In genomic region chr2:46644690-46645385, GRCh38 we compare ENCODE assay signal across 15 cellular contexts. TPM values are rescaled to one million over a fixed set of nuclear protein-coding genes. Genes with fewer than 3 reads are reported as not detected.
DNase-seq lines count a peak whose midpoint lies in the region; ATAC-seq, FAIRE-seq and TF ChIP-seq lines count a peak whose summit lies in the region.
"Had no signal": no experiment of that assay in that cellular context is flagged by ENCODE, and none has a peak within 500 bp of the region (broad histone marks: within the 10 kb centered on the region; RNA-seq: fewer than 3 reads in every experiment).

No MANE protein-coding gene starts in this region.

- peak overlapping the region; percentile 100; the same call in 1 of the 2 replicates for H2BK120ac ChIP-seq in IMR-90 (ENCODE audit: low read depth, low read length)

- dilution Hi-C loops in IMR-90 (cut with HindIII; ENCODE audit: low sequenced_read_pairs, unreplicated experiment) = no loop called here
- dilution Hi-C loops in keratinocyte (cut with MboI; ENCODE audit: extremely low pct_ligation_motif_present, low sequenced_read_pairs) = no loop called here

- H2BK20ac ChIP-seq in IMR-90 (ENCODE audit: low read depth, low read length) = peak overlapping the region; percentile 100; the same call in 1 of the 2 replicates

- peak overlapping the region; percentile 64 to 100; a peak in 2 of 4 replicates for H4K8ac ChIP-seq in IMR-90 (ENCODE audit: low read depth in 2 of 2, low read length in 2 of 2)

- no peak overlapping the region for H3K23ac ChIP-seq in IMR-90 (ENCODE audit: low read depth, low read length)

- peak overlapping the region; percentile 56 for H3K27ac ChIP-seq in 22Rv1
- H3K27ac ChIP-seq in IMR-90 (ENCODE audit: insufficient read depth, low read length) = peak overlapping the region; percentile 49; the same call in 1 of the 2 replicates
- no peak overlapping the region for H3K27ac ChIP-seq in keratinocyte (ENCODE audit: control insufficient read depth, insufficient read depth, low read length)

- H3K36me3 ChIP-seq in IMR-90 (ENCODE audit: control insufficient read depth, insufficient read depth, low read length) (peaks cover 2% of the 10 kb centered on the region; the same call in 1 of the 2 replicates), adipocyte (ENCODE audit: control insufficient read depth, insufficient read depth, low read length, severe bottlenecking) (peaks cover 6% of the 10 kb centered on the region), keratinocyte (ENCODE audit: control insufficient read depth in 2 of 2, extremely low read depth in 1 of 2, insufficient read depth in 2 of 2, low read length in 2 of 2) (no peaks in the 10 kb centered on the region)

- H3K79me1 ChIP-seq in IMR-90 (ENCODE audit: low read depth in 1 of 2, low read length in 2 of 2) = peaks cover 0 to 8% of the 10 kb centered on the region in 2 experiments; a peak in 2 of 4 replicates

- in situ Hi-C loops in IMR-90 (cut with MboI; ENCODE audit: low sequenced_read_pairs) = no loop called here

- ATAC-seq in IMR-90 (ENCODE audit: low read depth) (peak; percentile 46), HG03439 (IDR thresholded peaks at IDR 0.05; ENCODE audit: unreplicated experiment) (no peak), GM18519 (IDR thresholded peaks at IDR 0.05; ENCODE audit: low FRiP score, unreplicated experiment) (no peak), HG03196 (IDR thresholded peaks at IDR 0.05; ENCODE audit: unreplicated experiment) (no peak)

- H3K9ac ChIP-seq in IMR-90 (ENCODE audit: low read depth, low read length) (no peak overlapping the region), adipocyte (ENCODE audit: low read length) (peak overlapping the region; percentile 73), keratinocyte (ENCODE audit: control insufficient read depth, extremely low read depth, insufficient read depth, low read length) (no peak overlapping the region)

- no TSS peak for BruUV-seq in IMR-90 (replicated peaks; lab: Mats Ljungman, UMichigan)

- no peak overlapping the region for H4K91ac ChIP-seq in IMR-90 (ENCODE audit: insufficient read depth, low read depth, low read length)

- H3K9me3 ChIP-seq in IMR-90 (ENCODE audit: control insufficient read depth, insufficient read depth, low read length) (peaks cover 3% of the 10 kb centered on the region), adipocyte (ENCODE audit: control insufficient read depth, low read length) (peaks cover 7% of the 10 kb centered on the region), keratinocyte (ENCODE audit: control insufficient read depth, low read depth, low read length) (peaks cover 12% of the 10 kb centered on the region)
- H3K9me3 ChIP-seq: gastroesophageal sphincter had no signal

- peak overlapping the region; percentile 47; the same call in 1 of the 2 replicates for H4K5ac ChIP-seq in IMR-90 (ENCODE audit: low read depth, low read length)

- intact Hi-C loops in IMR-90 (cut with micrococcal nuclease) = loop anchor here (5.0 kb wide), 1 partner anchor 677 kb away; no protein-coding TSS in a partner anchor

- H3K14ac ChIP-seq in IMR-90 (replicated peaks; ENCODE audit: low read depth, low read length) = no peak overlapping the region

- H3K27me3 ChIP-seq in IMR-90 (ENCODE audit: control insufficient read depth, insufficient read depth, low read length) (no peaks in the 10 kb centered on the region), adipocyte (replicated peaks; ENCODE audit: control insufficient read depth, insufficient read depth, low read length) (no peaks in the 10 kb centered on the region), keratinocyte (ENCODE audit: control insufficient read depth, extremely low read depth, insufficient read depth, low read length) (peaks cover 23% of the 10 kb centered on the region)
- H3K27me3 ChIP-seq: gastroesophageal sphincter had no signal

- H3K79me2 ChIP-seq in keratinocyte (ENCODE audit: control insufficient read depth, insufficient read depth, low read length) = no peaks in the 10 kb centered on the region

- H3K9me1 ChIP-seq in IMR-90 (ENCODE audit: insufficient read depth, low read length) (peaks cover 13% of the 10 kb centered on the region), keratinocyte (ENCODE audit: control insufficient read depth, extremely low read depth, insufficient read depth, low read length) (no peaks in the 10 kb centered on the region)

- H3K4me2 ChIP-seq in IMR-90 (ENCODE audit: low read depth, low read length) (peak overlapping the region; percentile 4; the same call in 1 of the 2 replicates), keratinocyte (ENCODE audit: control insufficient read depth, extremely low read depth, insufficient read depth, low read depth, low read length) (peak overlapping the region; percentile 63)

- peaks cover 27% of the 10 kb centered on the region for H3K4me1 ChIP-seq in IMR-90 (ENCODE audit: control insufficient read depth, insufficient read depth, low read length)
- peaks cover 36% of the 10 kb centered on the region for H3K4me1 ChIP-seq in adipocyte (ENCODE audit: control insufficient read depth, insufficient read depth, low read length)
- peaks cover 31% of the 10 kb centered on the region for H3K4me1 ChIP-seq in keratinocyte (ENCODE audit: control insufficient read depth, extremely low read depth, insufficient read depth, low read length)

- peak; percentile 79 for DNase-seq in IMR-90
- peak; percentile 61 for DNase-seq in adipocyte (ENCODE audit: low read depth)
- no peak for DNase-seq in keratinocyte (ENCODE audit: low read depth, low spot score)
- DNase-seq in OCI-M1 (lab: John Stamatoyannopoulos, UW) = no peak
- DNase-seq: activated B cell treated with CpG ODN at 0.5 μM for 24 hours; AML-193; central memory CD4-positive, alpha-beta T cell; NCI-H2227 treated with DMSO at 0.1 percent for 48 hours; stimulated activated CD4-positive, alpha-beta T cell treated with anti-CD3 and anti-CD28 coated beads, Interleukin-4, amount 100 ng/mL, for 24 hours had no signal

- H2AK5ac ChIP-seq in IMR-90 (ENCODE audit: low read depth, low read length) = no peak overlapping the region

- no peak overlapping the region for H2BK15ac ChIP-seq in IMR-90 (ENCODE audit: low read depth, low read length)

- POLR2A ChIA-PET in IMR-90 (lab: Charles Lee; ENCODE audit: unreplicated experiment) = interaction anchor here (0.7 kb wide), 1 partner anchor 1354 kb away, joined by 3 read pairs; no protein-coding TSS in a partner anchor

- WGBS in IMR-90 (ENCODE audit: extremely low coverage in 2 of 2, insufficient read length in 1 of 2), 2 experiments = no CpG with 5 or more reads among the region's 5 CpGs

- peak overlapping the region; percentile 98 for H2BK5ac ChIP-seq in IMR-90 (ENCODE audit: low read depth, low read length, poor library complexity, severe bottlenecking)

- TF ChIP-seq CTCF in 22Rv1 (IDR thresholded peaks at IDR 0.05) = no peak
- TF ChIP-seq CTCF in IMR-90 (conservative IDR thresholded peaks at IDR 0.05; ENCODE audit: low read depth, low read length) = no peak
- TF ChIP-seq CTCF in keratinocyte (optimal IDR thresholded peaks at IDR 0.05 in 1 of 3, IDR thresholded peaks at IDR 0.05 in 1 of 3, conservative IDR thresholded peaks at IDR 0.05 in 1 of 3; ENCODE audit: extremely low read depth in 1 of 3, insufficient read depth in 2 of 3, low read length in 3 of 3) = no peak

- H2AK9ac ChIP-seq in IMR-90 (replicated peaks; ENCODE audit: low read depth, low read length, poor library complexity) = no peak overlapping the region

- TF ChIP-seq RAD21 in IMR-90 (IDR thresholded peaks at IDR 0.05; ENCODE audit: low read length) = no peak

- peak overlapping the region; percentile 100; the same call in 1 of the 2 replicates for H3K4ac ChIP-seq in IMR-90 (ENCODE audit: low read depth, low read length)

- CTCF ChIA-PET in IMR-90 (lab: Yijun Ruan, JAX) = interaction anchor here (1.0 to 1.1 kb wide), 2 partner anchors 12 to 240 kb away, joined by 3 read pairs; no protein-coding TSS in a partner anchor

- H3K18ac ChIP-seq in IMR-90 (ENCODE audit: low read depth, low read length) = peak overlapping the region; percentile 90; the same call in 1 of the 2 replicates

- peak overlapping the region; percentile 92; the same call in 1 of the 2 replicates for H3K56ac ChIP-seq in IMR-90 (ENCODE audit: extremely low read depth, insufficient read depth, low read length)

- TF ChIP-seq POLR2A in IMR-90 (IDR thresholded peaks at IDR 0.05; ENCODE audit: low read depth, low read length) = no peak

- no peak for FAIRE-seq in keratinocyte (lab: Jason Lieb, UNC)
- FAIRE-seq: G401.6 had no signal

- H2AFZ ChIP-seq in IMR-90 (replicated peaks; ENCODE audit: low read length, poor library complexity) (no peak overlapping the region), keratinocyte (ENCODE audit: control insufficient read depth, low read length) (no peak overlapping the region)

- H3K4me3 ChIP-seq in IMR-90 (ENCODE audit: insufficient read depth, low read depth, low read length) (no peak overlapping the region), adipocyte (ENCODE audit: low read length) (no peak overlapping the region), keratinocyte (ENCODE audit: control insufficient read depth in 2 of 3, extremely low read depth in 1 of 3, insufficient read depth in 2 of 3, low read depth in 1 of 3, low read length in 3 of 3) (no peak overlapping the region)
- H3K4me3 ChIP-seq: gastroesophageal sphincter had no signal

- H4K20me1 ChIP-seq in IMR-90 (ENCODE audit: insufficient read depth, low read length) = no peaks in the 10 kb centered on the region
- H4K20me1 ChIP-seq in keratinocyte (ENCODE audit: control insufficient read depth, extremely low read depth, insufficient read depth, low read length) = no peaks in the 10 kb centered on the region

RNA-seq across cellular contexts. Expression of gene CRIPT, which starts 27.8 kb away (rescaled TPM):
- total RNA-seq in IMR-90 (2012; rRNA removed) = 4.5 and 18.3 TPM in 2 replicates
- polyA plus RNA-seq in IMR-90 (2012; rRNA removed) (5.1 and 6.3 TPM in 2 replicates), keratinocyte (3.9 to 7.6 TPM (median 4.6 TPM) in 3 replicates)
- polyA plus RNA-seq in IMR-90 (2012; cell fraction: cytosol; rRNA removed) = 0.53 and 0.99 TPM in 2 replicates
- 0.17 and 2.4 TPM in 2 replicates for polyA plus RNA-seq in IMR-90 (2012; cell fraction: nucleus; rRNA removed; ENCODE audit: low replicate concordance)
- polyA plus RNA-seq in keratinocyte (2011; ENCODE audit: low read depth) = 4.5 TPM
- 4.2 and 8.2 TPM in 2 replicates for polyA plus RNA-seq in keratinocyte (2011; cell fraction: cytosol; rRNA removed)
- polyA plus RNA-seq in keratinocyte (2011; cell fraction: nucleus; rRNA removed) = 1.6 and 3.5 TPM in 2 replicates
- polyA plus RNA-seq in keratinocyte (2012; ENCODE audit: low replicate concordance) = 5.4 and 12.2 TPM in 2 replicates
- 1.2 to 5.4 TPM (median 2.5 TPM) in 3 replicates for polyA minus RNA-seq in keratinocyte
- 4.6 TPM for polyA minus RNA-seq in keratinocyte (2011; cell fraction: cytosol; rRNA and poly(A)+ RNA removed)
- 1.1 and 3.4 TPM in 2 replicates for polyA minus RNA-seq in keratinocyte (2011; cell fraction: nucleus; rRNA and poly(A)+ RNA removed)

RNA-seq across cellular contexts. Expression of gene PIGF, which starts 28.0 kb away (rescaled TPM):
- total RNA-seq in IMR-90 (2012; rRNA removed) = 21.3 and 36.1 TPM in 2 replicates
- 19.0 and 22.7 TPM in 2 replicates for polyA plus RNA-seq in IMR-90 (2012; rRNA removed)
- polyA plus RNA-seq in IMR-90 (2012; cell fraction: cytosol; rRNA removed) = 4.8 and 11.2 TPM in 2 replicates
- 3.0 and 25.7 TPM in 2 replicates for polyA plus RNA-seq in IMR-90 (2012; cell fraction: nucleus; rRNA removed; ENCODE audit: low replicate concordance)
- 25.7 to 56.3 TPM (median 52.7 TPM) in 3 replicates for polyA plus RNA-seq in keratinocyte
- 11.8 TPM for polyA plus RNA-seq in keratinocyte (2011; ENCODE audit: low read depth)
- polyA plus RNA-seq in keratinocyte (2011; cell fraction: cytosol; rRNA removed) = 20.8 and 37.8 TPM in 2 replicates
- polyA plus RNA-seq in keratinocyte (2011; cell fraction: nucleus; rRNA removed) = 32.3 and 43.7 TPM in 2 replicates
- 22.4 and 26.8 TPM in 2 replicates for polyA plus RNA-seq in keratinocyte (2012; ENCODE audit: low replicate concordance)
- 8.7 to 29.4 TPM (median 19.3 TPM) in 3 replicates for polyA minus RNA-seq in keratinocyte
- polyA minus RNA-seq in keratinocyte (2011; cell fraction: cytosol; rRNA and poly(A)+ RNA removed) = 10.9 TPM
- 15.4 and 28.5 TPM in 2 replicates for polyA minus RNA-seq in keratinocyte (2011; cell fraction: nucleus; rRNA and poly(A)+ RNA removed)

RNA-seq across cellular contexts. Expression of gene SOCS5, which starts 54.3 kb away (rescaled TPM):
- total RNA-seq in IMR-90 (2012; rRNA removed) = 169 and 222 TPM in 2 replicates
- polyA plus RNA-seq in IMR-90 (2012; rRNA removed) (37.5 and 38.4 TPM in 2 replicates), keratinocyte (6.8 to 11.1 TPM (median 8.3 TPM) in 3 replicates)
- 11.7 and 18.8 TPM in 2 replicates for polyA plus RNA-seq in IMR-90 (2012; cell fraction: cytosol; rRNA removed)
- 12.5 and 48.7 TPM in 2 replicates for polyA plus RNA-seq in IMR-90 (2012; cell fraction: nucleus; rRNA removed; ENCODE audit: low replicate concordance)
- 7.2 TPM for polyA plus RNA-seq in keratinocyte (2011; ENCODE audit: low read depth)
- polyA plus RNA-seq in keratinocyte (2011; cell fraction: cytosol; rRNA removed) = 4.8 and 9.1 TPM in 2 replicates
- 8.8 and 10.6 TPM in 2 replicates for polyA plus RNA-seq in keratinocyte (2011; cell fraction: nucleus; rRNA removed)
- polyA plus RNA-seq in keratinocyte (2012; ENCODE audit: low replicate concordance) = 5.8 and 7.5 TPM in 2 replicates
- polyA minus RNA-seq in keratinocyte = 6.2 to 17.9 TPM (median 11.2 TPM) in 3 replicates
- polyA minus RNA-seq in keratinocyte (2011; cell fraction: cytosol; rRNA and poly(A)+ RNA removed) = 7.3 TPM
- 7.5 and 12.9 TPM in 2 replicates for polyA minus RNA-seq in keratinocyte (2011; cell fraction: nucleus; rRNA and poly(A)+ RNA removed)

Comparison
In these comparisons a context has a peak if more than half of its experiments do, and no peak if none do; other contexts are left out.
1. DNase-seq: peak in IMR-90 (single experiment) and adipocyte (single experiment); none in keratinocyte (single experiment) and OCI-M1 (single experiment).